In the genomic region with DNA sequence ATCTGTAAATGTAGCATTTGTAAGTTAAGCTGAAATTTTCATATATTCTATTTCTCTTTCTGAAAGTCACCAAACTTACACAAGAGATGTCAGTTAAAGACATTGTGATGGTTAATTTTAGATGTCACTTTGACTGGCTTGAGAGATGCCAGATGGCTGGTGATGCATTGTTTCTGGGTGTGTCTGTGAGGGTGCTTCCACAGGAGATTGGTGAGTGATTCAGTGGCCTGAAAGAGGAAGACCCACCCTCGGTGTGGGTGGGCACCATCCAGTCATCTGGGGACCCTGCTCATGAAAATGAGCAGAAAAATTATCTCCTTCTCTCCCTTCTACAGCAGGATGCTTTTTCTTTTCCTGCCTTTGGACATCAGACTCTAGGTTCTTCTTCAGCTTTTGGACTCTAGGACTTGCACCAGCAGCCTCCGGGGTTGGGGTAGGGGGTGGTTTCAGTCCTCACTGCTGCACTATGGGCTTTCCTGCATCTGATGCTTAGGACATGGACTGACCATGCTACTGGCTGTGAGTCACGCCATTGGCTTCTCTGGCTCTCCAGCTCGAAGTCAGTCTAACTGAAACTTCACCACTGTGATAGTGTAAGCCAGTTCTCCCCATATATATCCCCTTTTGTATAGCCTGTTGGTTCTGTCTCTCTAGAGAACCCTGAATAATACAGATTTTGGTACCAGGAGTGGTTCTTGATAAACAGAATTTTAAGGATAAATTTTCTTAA, we compare ENCODE assay signal across 1 cellular context.
TF ChIP-seq lines count a peak whose summit lies in the region.

No MANE protein-coding gene starts in this region.

TF ChIP-seq in HepG2, 621 proteins besides CTCF, POLR2A, EP300 and RAD21 (continued from another document):
- TF ChIP-seq, protein P1, sequence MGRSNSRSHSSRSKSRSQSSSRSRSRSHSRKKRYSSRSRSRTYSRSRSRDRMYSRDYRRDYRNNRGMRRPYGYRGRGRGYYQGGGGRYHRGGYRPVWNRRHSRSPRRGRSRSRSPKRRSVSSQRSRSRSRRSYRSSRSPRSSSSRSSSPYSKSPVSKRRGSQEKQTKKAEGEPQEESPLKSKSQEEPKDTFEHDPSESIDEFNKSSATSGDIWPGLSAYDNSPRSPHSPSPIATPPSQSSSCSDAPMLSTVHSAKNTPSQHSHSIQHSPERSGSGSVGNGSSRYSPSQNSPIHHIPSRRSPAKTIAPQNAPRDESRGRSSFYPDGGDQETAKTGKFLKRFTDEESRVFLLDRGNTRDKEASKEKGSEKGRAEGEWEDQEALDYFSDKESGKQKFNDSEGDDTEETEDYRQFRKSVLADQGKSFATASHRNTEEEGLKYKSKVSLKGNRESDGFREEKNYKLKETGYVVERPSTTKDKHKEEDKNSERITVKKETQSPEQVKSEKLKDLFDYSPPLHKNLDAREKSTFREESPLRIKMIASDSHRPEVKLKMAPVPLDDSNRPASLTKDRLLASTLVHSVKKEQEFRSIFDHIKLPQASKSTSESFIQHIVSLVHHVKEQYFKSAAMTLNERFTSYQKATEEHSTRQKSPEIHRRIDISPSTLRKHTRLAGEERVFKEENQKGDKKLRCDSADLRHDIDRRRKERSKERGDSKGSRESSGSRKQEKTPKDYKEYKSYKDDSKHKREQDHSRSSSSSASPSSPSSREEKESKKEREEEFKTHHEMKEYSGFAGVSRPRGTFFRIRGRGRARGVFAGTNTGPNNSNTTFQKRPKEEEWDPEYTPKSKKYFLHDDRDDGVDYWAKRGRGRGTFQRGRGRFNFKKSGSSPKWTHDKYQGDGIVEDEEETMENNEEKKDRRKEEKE (IDR thresholded peaks at IDR 0.05): no peak
- TF ChIP-seq ZNF34 (CRISPR knock-in tag; IDR thresholded peaks at IDR 0.05; ENCODE audit: borderline replicate concordance) (no peak), TFE3 (CRISPR knock-in tag; IDR thresholded peaks at IDR 0.05) (no peak), ZNF550 (CRISPR knock-in tag; IDR thresholded peaks at IDR 0.05; ENCODE audit: borderline replicate concordance) (no peak), ZNF773 (CRISPR knock-in tag; IDR thresholded peaks at IDR 0.05; ENCODE audit: borderline replicate concordance) (no peak), PAXIP1 (CRISPR knock-in tag; conservative IDR thresholded peaks at IDR 0.05) (no peak), ATF7-NPFF (CRISPR knock-in tag; IDR thresholded peaks at IDR 0.05; ENCODE audit: low read depth) (no peak), ZSCAN21 (CRISPR knock-in tag; IDR thresholded peaks at IDR 0.05; ENCODE audit: borderline replicate concordance) (no peak), KMT2B (CRISPR knock-in tag; IDR thresholded peaks at IDR 0.05) (no peak)
